8 cellular contexts compared by ENCODE assay signal in the genomic region with DNA sequence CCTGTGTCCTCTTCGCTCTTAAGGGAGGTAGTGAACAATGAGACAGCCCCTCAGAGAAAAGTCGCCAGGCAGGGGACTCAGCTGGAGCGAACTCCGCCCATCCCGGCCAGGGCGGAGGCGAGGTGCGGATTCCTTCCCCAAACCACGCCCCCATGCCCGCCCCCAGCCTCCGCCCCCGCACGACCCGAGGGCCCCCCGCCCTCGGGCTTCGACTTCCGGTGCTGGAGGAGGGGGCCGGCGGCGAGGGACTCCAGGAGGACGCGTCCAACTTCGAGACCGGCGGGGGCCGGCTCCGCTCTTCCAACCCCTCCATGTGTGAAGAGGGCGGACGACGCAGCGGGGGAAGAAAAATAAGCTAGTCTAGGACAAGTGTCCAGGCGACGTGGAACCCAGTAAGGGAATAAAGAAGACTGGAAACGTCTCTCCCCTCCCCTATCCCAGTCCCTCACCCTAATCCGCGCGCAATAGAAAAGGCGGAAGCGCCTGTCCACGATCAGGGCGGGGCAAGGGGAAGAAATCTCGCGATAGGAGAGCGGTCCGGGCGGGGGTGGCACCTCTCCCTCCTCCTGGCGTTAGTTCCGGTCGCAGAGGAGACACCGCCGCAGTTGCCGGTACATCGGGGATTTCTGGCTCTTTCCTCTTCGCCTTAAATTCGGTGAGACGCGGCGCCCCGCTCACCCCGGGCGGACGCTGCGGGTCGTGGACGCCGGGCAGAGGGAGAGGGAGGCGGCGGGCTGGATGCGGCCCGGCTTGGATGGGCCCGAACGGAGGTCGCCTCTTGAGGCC.
DNase-seq lines count a peak whose midpoint lies in the region; ATAC-seq and TF ChIP-seq lines count a peak whose summit lies in the region.

BZW1 (plus strand) TSS at position 575 of the 786 bp plus-strand sequence. CDS start 1,308 bp downstream, outside the sequence.

- H3K9me3 Mint-ChIP-seq in central memory CD8-positive, alpha-beta T cell: no peaks in the 10 kb centered on the region

- ATAC-seq in GM19025 (IDR thresholded peaks at IDR 0.05; ENCODE audit: low read depth, unreplicated experiment) (peak; percentile 67), HG03342 (IDR thresholded peaks at IDR 0.05; ENCODE audit: unreplicated experiment) (peak; percentile 81)
- peak; percentile 84 for ATAC-seq in central memory CD8-positive, alpha-beta T cell (replicated peaks; ENCODE audit: extremely low read depth, poor library complexity, severe bottlenecking)

- H3K27me3 Mint-ChIP-seq in central memory CD8-positive, alpha-beta T cell: no peaks in the 10 kb centered on the region

- H3K36me3 Mint-ChIP-seq in central memory CD8-positive, alpha-beta T cell (ENCODE audit: insufficient read depth): peaks cover 56% of the 10 kb centered on the region

- H3K4me1 Mint-ChIP-seq in central memory CD8-positive, alpha-beta T cell: peaks cover 49% of the 10 kb centered on the region

- DNase-seq in AG09309 (ENCODE audit: low read depth) (peak; percentile 86), NCI-H446 (lab: John Stamatoyannopoulos, UW) (peak; percentile 92 to 96), iris pigment epithelial cell (ENCODE audit: low read depth) (peak; percentile 96)
- peak; percentile 92 for DNase-seq in activated CD4-positive, CD25-positive, alpha-beta regulatory T cell treated with anti-CD3 and anti-CD28 coated beads, Interleukin-2, amount 50 U/mL, for 16 hours (ENCODE audit: low read depth, low spot score)
- DNase-seq in central memory CD8-positive, alpha-beta T cell (ENCODE audit: low spot score in 2 of 2): peak; percentile 91 to 97
- DNase-seq in stimulated activated CD4-positive, alpha-beta T cell treated with anti-CD3 and anti-CD28 coated beads, Interleukin-12 subunit alpha, Interleukin-12 subunit beta, amount 100 ng/mL, for 4 hours: peak; percentile 93

- no peak for TF ChIP-seq CTCF in AG09309 (IDR thresholded peaks at IDR 0.05; ENCODE audit: control insufficient read depth, insufficient read depth, low read depth, low read length, missing control alignments)

- H3K4me3 ChIP-seq in AG09309 (ENCODE audit: control insufficient read depth, low read depth, low read length): peak within 1 kb of the TSS; percentile 82

- peak within 1 kb of the TSS; percentile 100 for H3K4me3 Mint-ChIP-seq in central memory CD8-positive, alpha-beta T cell

- H3K27ac Mint-ChIP-seq in central memory CD8-positive, alpha-beta T cell (ENCODE audit: low read depth): peak within 1 kb of the TSS; percentile 99

Comparison
In these comparisons a context has a peak if more than half of its experiments do, and no peak if none do; other contexts are left out.
1. Peak in every context shown above with its lines: DNase-seq, ATAC-seq and H3K4me3 ChIP-seq.